In genomic region chr4:30716671-30717207, GRCh38 we compare ENCODE assay signal across 8 cellular contexts. TPM values are rescaled to one million over a fixed set of nuclear protein-coding genes. Genes with fewer than 3 reads are reported as not detected.
DNase-seq lines count a peak whose midpoint lies in the region; ATAC-seq, FAIRE-seq and TF ChIP-seq lines count a peak whose summit lies in the region.

No MANE protein-coding gene starts in this region.

- no peaks in the 10 kb centered on the region for H3K36me3 Mint-ChIP-seq in T-cell

- POLR2A ChIA-PET in T-cell (lab: Charles Lee), result no interaction called here

- TF ChIP-seq CTCF in HFF-Myc (IDR thresholded peaks at IDR 0.05; ENCODE audit: low read depth, low read length, missing control alignments), result no peak
- TF ChIP-seq CTCF in fibroblast of mammary gland (conservative IDR thresholded peaks at IDR 0.05; ENCODE audit: control insufficient read depth, insufficient read depth, low read depth, low read length), result no peak

- peaks cover 31 to 41% (median 33%) of the 10 kb centered on the region in 3 donors for H3K4me1 Mint-ChIP-seq in T-cell

- H3K9me3 Mint-ChIP-seq in T-cell, result peaks cover 0 to 3% (median 2%) of the 10 kb centered on the region in 3 donors

- H3K27ac Mint-ChIP-seq in T-cell, result no peak overlapping the region

- no peak for FAIRE-seq in GM19239 (lab: Jason Lieb, UNC)

- CTCF ChIA-PET in T-cell (lab: Charles Lee), result no interaction called here

- peak overlapping the region; percentile 57 to 80 (median 60) for H3K4me3 Mint-ChIP-seq in T-cell

- DNase-seq in COLO668 (lab: John Stamatoyannopoulos, UW; ENCODE audit: unreplicated experiment) (peak; percentile 25), HFF-Myc (ENCODE audit: extremely low read depth, low read depth) (no peak), T-cell (no peak), fibroblast of mammary gland (ENCODE audit: low read depth) (peak; percentile 45), renal cortical epithelial cell (ENCODE audit: low read depth) (peak; percentile 11), NCI-H187 treated with DMSO at 0.1 percent for 48 hours (lab: John Stamatoyannopoulos, UW) (no peak), GM19239 (ENCODE audit: insufficient read length, low spot score) (no peak)

- H3K4me3 ChIP-seq in HFF-Myc (replicated peaks; ENCODE audit: low read depth, low read length), result peak overlapping the region; percentile 26
- peak overlapping the region; percentile 62 for H3K4me3 ChIP-seq in fibroblast of mammary gland (ENCODE audit: control insufficient read depth, low read depth, low read length)

- peak in 1 of 4 experiments; percentile 20 for ATAC-seq in T-cell (replicated peaks in 1 of 4)
- ATAC-seq in HG03439 (IDR thresholded peaks at IDR 0.05; ENCODE audit: unreplicated experiment), result no peak

- peaks cover 29 to 48% of the 10 kb centered on the region in 2 donors for H3K27me3 Mint-ChIP-seq in T-cell

RNA-seq across cellular contexts. Expression of gene PCDH7, which starts 3.4 kb away (rescaled TPM):
- under 1 TPM in 3 of 5 donors, not detected in 2; 0.06 to 0.09 (median 0.07) TPM for total RNA-seq in T-cell
- total RNA-seq in renal cortical epithelial cell, result 0.94 and 4.0 TPM in 2 replicates

Comparison
In these comparisons a context has a peak if more than half of its experiments do, and no peak if none do; other contexts are left out.
1. DNase-seq: peak in COLO668 (single experiment), fibroblast of mammary gland (single experiment) and renal cortical epithelial cell (single experiment); none in HFF-Myc (single experiment), T-cell (0 of 34), NCI-H187 treated with DMSO at 0.1 percent for 48 hours (single experiment) and GM19239 (single experiment).